ENCODE assay signal across 1 cellular context in genomic region chr20:58032599-58032998, GRCh38.
TF ChIP-seq lines count a peak whose summit lies in the region.

No MANE protein-coding gene starts in this region.

TF ChIP-seq in A549, 52 proteins besides CTCF, POLR2A, EP300 and RAD21 (continued from another document):
- TF ChIP-seq, protein P1, sequence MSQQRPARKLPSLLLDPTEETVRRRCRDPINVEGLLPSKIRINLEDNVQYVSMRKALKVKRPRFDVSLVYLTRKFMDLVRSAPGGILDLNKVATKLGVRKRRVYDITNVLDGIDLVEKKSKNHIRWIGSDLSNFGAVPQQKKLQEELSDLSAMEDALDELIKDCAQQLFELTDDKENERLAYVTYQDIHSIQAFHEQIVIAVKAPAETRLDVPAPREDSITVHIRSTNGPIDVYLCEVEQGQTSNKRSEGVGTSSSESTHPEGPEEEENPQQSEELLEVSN (IDR thresholded peaks at IDR 0.05; ENCODE audit: borderline replicate concordance, low read depth) = no peak
- TF ChIP-seq NFE2L2 (conservative IDR thresholded peaks at IDR 0.05; ENCODE audit: low read length) (peak; percentile 62), HOXA7 (CRISPR knock-in tag; IDR thresholded peaks at IDR 0.05) (no peak), FOXS1 (CRISPR knock-in tag; IDR thresholded peaks at IDR 0.05) (no peak), CBX8 (IDR thresholded peaks at IDR 0.05) (no peak), ESRRA (IDR thresholded peaks at IDR 0.05; ENCODE audit: borderline replicate concordance, low read length) (no peak), MAFK (IDR thresholded peaks at IDR 0.05; ENCODE audit: partially characterized antibody) (peak; percentile 94), HOXB5 (CRISPR knock-in tag; IDR thresholded peaks at IDR 0.05) (no peak)
- TF ChIP-seq, protein P2, sequence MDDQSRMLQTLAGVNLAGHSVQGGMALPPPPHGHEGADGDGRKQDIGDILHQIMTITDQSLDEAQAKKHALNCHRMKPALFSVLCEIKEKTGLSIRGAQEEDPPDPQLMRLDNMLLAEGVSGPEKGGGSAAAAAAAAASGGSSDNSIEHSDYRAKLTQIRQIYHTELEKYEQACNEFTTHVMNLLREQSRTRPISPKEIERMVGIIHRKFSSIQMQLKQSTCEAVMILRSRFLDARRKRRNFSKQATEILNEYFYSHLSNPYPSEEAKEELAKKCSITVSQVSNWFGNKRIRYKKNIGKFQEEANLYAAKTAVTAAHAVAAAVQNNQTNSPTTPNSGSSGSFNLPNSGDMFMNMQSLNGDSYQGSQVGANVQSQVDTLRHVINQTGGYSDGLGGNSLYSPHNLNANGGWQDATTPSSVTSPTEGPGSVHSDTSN (IDR thresholded peaks at IDR 0.05) = no peak
